Comparison of ENCODE assay signal across 1 cellular context in genomic region chr16:15553313-15554088, GRCh38.
A peak's percentile ranks its signal among the peaks of the same experiment; 100 is the strongest.
TF ChIP-seq lines count a peak whose summit lies in the region.

No MANE protein-coding gene starts in this region.

TF ChIP-seq in H1, 55 proteins besides CTCF, POLR2A, EP300 and RAD21:
- no peak for TF ChIP-seq CREB1 (IDR thresholded peaks at IDR 0.05)
- no peak for TF ChIP-seq SIRT6 (IDR thresholded peaks at IDR 0.05; ENCODE audit: low read length)
- peak; percentile 63; the same call in 1 of the 2 replicates for TF ChIP-seq KDM1A (IDR thresholded peaks at IDR 0.05; ENCODE audit: borderline replicate concordance, low read length)
